Comparison of ENCODE assay signal across 17 cellular contexts in the genomic region with DNA sequence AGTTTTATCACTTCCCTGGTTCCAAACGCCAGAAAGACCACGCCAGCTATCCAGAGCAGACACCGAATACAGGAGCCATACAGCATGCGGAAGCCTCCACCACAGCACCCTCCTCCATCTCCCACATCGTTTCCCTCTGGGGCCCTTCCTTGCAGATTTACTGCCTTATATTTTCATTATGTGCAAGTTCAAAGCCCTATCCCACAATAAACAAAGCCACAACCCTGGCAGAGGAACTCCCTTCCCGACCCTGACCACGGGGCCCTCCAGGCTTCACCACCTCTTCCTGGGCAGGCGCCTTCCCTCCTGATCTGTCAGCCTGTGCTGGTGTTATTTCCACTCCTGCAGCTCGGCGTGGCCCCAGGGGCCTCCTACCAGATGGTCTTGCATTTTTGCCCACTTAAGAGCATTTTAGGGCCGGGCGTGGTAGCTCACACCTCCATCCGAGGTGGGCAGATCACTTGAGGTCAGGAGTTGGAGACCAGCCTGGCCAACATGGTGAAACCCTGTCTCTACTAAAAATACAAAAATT. TPM values are rescaled to one million over a fixed set of nuclear protein-coding genes. Genes with fewer than 3 reads are reported as not detected.
DNase-seq lines count a peak whose midpoint lies in the region; ATAC-seq and TF ChIP-seq lines count a peak whose summit lies in the region.
"Had no signal": no experiment of that assay in that cellular context is flagged by ENCODE, and none has a peak within 500 bp of the region (broad histone marks: within the 10 kb centered on the region; RNA-seq: fewer than 3 reads in every experiment).

No MANE protein-coding gene starts in this region.

- peak overlapping the region; percentile 80 for H3K4me2 ChIP-seq in BLaER1

- no peak for ATAC-seq in GM18861 (IDR thresholded peaks at IDR 0.05; ENCODE audit: unreplicated experiment)
- ATAC-seq: GM12878, HCT116 had no signal

- H3K27me3 Mint-ChIP-seq in neural crest cell (ENCODE audit: low read depth): no peaks in the 10 kb centered on the region

- peak overlapping the region; percentile 23 for H3K4me3 ChIP-seq in BLaER1
- no peak overlapping the region for H3K4me3 ChIP-seq in Peyer's patch
- H3K4me3 ChIP-seq: GM12878, GM23248 had no signal

- no peak overlapping the region for H3K4me3 Mint-ChIP-seq in neural crest cell
- H3K4me3 Mint-ChIP-seq: B cell; CD14-positive monocyte; CD8-positive, alpha-beta memory T cell had no signal

- H3K4me1 ChIP-seq in BLaER1: peaks cover 21% of the 10 kb centered on the region
- peaks cover 0 to 22% (median 0%) of the 10 kb centered on the region in 4 donors for H3K4me1 ChIP-seq in Peyer's patch

- no peaks in the 10 kb centered on the region for H3K36me3 ChIP-seq in BLaER1
- peaks cover 0 to 5% (median 0%) of the 10 kb centered on the region in 3 donors for H3K36me3 ChIP-seq in Peyer's patch

- H3K27ac ChIP-seq in BLaER1 (no peak overlapping the region), Peyer's patch (no peak overlapping the region)
- H3K27ac ChIP-seq: GM23248 had no signal

- no peak overlapping the region for H3K9ac ChIP-seq in BLaER1
- H3K9ac ChIP-seq: GM23248 had no signal

- TF ChIP-seq CTCF in neural crest cell (conservative IDR thresholded peaks at IDR 0.05): no peak
- TF ChIP-seq CTCF in Peyer's patch (IDR thresholded peaks at IDR 0.05): no peak

- H3K27ac Mint-ChIP-seq in neural crest cell (ENCODE audit: unreplicated experiment): peak overlapping the region; percentile 62
- H3K27ac Mint-ChIP-seq: B cell; CD14-positive monocyte; CD8-positive, alpha-beta memory T cell had no signal

- no peaks in the 10 kb centered on the region for H3K36me3 Mint-ChIP-seq in neural crest cell (ENCODE audit: low read depth)
- H3K36me3 Mint-ChIP-seq: CD14-positive monocyte had no signal

- peak; percentile 30 for DNase-seq in GDM1 (lab: John Stamatoyannopoulos, UW)
- DNase-seq in SW480 (ENCODE audit: low spot score): peak; percentile 58
- DNase-seq in neural crest cell (ENCODE audit: low read depth, low spot score): no peak
- DNase-seq in Peyer's patch: no peak
- no peak for DNase-seq in AG20443 (ENCODE audit: low spot score)
- DNase-seq: ACHN; Caco-2; CD8-positive, alpha-beta memory T cell; GM23248; KBM-7 had no signal

- no peaks in the 10 kb centered on the region for H4K20me1 ChIP-seq in BLaER1

- H3K4me1 Mint-ChIP-seq in neural crest cell: no peaks in the 10 kb centered on the region
- H3K4me1 Mint-ChIP-seq: B cell, CD14-positive monocyte had no signal

- H3K9me3 Mint-ChIP-seq in neural crest cell: peaks cover 3% of the 10 kb centered on the region

- H3K9me3 ChIP-seq in BLaER1 (peaks cover 9% of the 10 kb centered on the region), Peyer's patch (no peaks in the 10 kb centered on the region)

- no peaks in the 10 kb centered on the region for H3K27me3 ChIP-seq in BLaER1
- H3K27me3 ChIP-seq in Peyer's patch: no peaks in the 10 kb centered on the region

- no peak for TF ChIP-seq POLR2A in Peyer's patch (IDR thresholded peaks at IDR 0.05)

RNA-seq across cellular contexts. Expression of a gene that starts 22.9 kb away (rescaled TPM):
- total RNA-seq in neural crest cell: not detected in 2 replicates
- 100 to 1,000 TPM in 3 of 4 donors, 1 to 10 TPM in 1; 4.1 to 732 (median 555) TPM for total RNA-seq in Peyer's patch
- total RNA-seq: A172; B cell; CD8-positive, alpha-beta memory T cell; GM12878; GM23248 had no signal

Comparison
In these comparisons a context has a peak if more than half of its experiments do, and no peak if none do; other contexts are left out.
1. DNase-seq: peak in GDM1 (single experiment) and SW480 (single experiment); none in neural crest cell (single experiment), Peyer's patch (0 of 3) and AG20443 (single experiment).